Comparison of ENCODE assay signal across 8 cellular contexts in the genomic region with DNA sequence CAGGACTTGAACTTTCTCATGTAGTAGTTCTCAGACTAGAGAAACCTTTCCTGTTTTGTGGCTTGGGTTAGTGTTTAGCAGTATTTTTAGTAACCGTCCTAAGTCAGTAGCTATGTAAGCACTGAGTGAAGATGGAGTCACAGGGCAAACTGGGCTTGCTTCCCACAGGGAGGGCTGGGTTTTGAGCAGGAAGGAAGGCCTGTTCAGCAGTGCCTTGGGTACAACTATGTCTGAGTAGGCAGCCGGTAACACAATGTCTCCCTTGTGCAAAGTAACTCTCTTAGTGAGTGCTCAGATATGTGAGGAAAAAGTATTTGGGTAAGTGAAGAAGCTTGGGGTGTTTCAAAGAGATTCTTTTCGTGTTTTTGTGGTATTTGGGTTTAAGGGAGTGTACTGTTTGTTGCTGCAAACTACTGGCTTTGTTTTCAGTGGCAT.
DNase-seq lines count a peak whose midpoint lies in the region; ATAC-seq, FAIRE-seq and TF ChIP-seq lines count a peak whose summit lies in the region.

No MANE protein-coding gene starts in this region.

- H3K36me3 ChIP-seq in keratinocyte (ENCODE audit: control insufficient read depth in 2 of 2, extremely low read depth in 1 of 2, insufficient read depth in 2 of 2, low read length in 2 of 2) (peaks cover 0 to 2% of the 10 kb centered on the region in 2 experiments), skeletal muscle satellite cell (ENCODE audit: insufficient read depth, low read length) (peaks cover 9% of the 10 kb centered on the region)

- CTCF ChIA-PET in A549 (lab: Yijun Ruan, JAX), result interaction anchor here (0.7 to 2.9 kb wide), 2 partner anchors 113 to 160 kb away, joined by 3 to 14 read pairs; no protein-coding TSS in a partner anchor

- no peak for TF ChIP-seq EP300 in A549 (IDR thresholded peaks at IDR 0.05)

- H3K4me1 ChIP-seq in A549 (peaks cover 17% of the 10 kb centered on the region; the same call in 2 of the 3 replicates), keratinocyte (ENCODE audit: control insufficient read depth, extremely low read depth, insufficient read depth, low read length) (peaks cover 15% of the 10 kb centered on the region), skeletal muscle satellite cell (ENCODE audit: control insufficient read depth, insufficient read depth, low read length) (peaks cover 32% of the 10 kb centered on the region)

- H2AFZ ChIP-seq in keratinocyte (ENCODE audit: control insufficient read depth, low read length), result peak overlapping the region; percentile 11

- H4K20me1 ChIP-seq in keratinocyte (ENCODE audit: control insufficient read depth, extremely low read depth, insufficient read depth, low read length), result no peaks in the 10 kb centered on the region

- TF ChIP-seq POLR2A in A549 (IDR thresholded peaks at IDR 0.05; ENCODE audit: low read length) (no peak), GM12892 (IDR thresholded peaks at IDR 0.05; ENCODE audit: low read depth, low read length) (no peak)

- H3K27ac ChIP-seq in A549 (peak overlapping the region; percentile 7 to 69; a peak in 4 of 6 replicates), caudate nucleus (ENCODE audit: low read depth, low read length) (peak overlapping the region; percentile 93), keratinocyte (ENCODE audit: control insufficient read depth, insufficient read depth, low read length) (peak overlapping the region; percentile 66)

- peaks cover 11% of the 10 kb centered on the region for H3K79me2 ChIP-seq in keratinocyte (ENCODE audit: control insufficient read depth, insufficient read depth, low read length)

- H3K4me2 ChIP-seq in A549, result peak overlapping the region; percentile 45
- H3K4me2 ChIP-seq in keratinocyte (ENCODE audit: control insufficient read depth, extremely low read depth, insufficient read depth, low read depth, low read length), result peak overlapping the region; percentile 52
- peak overlapping the region; percentile 78 for H3K4me2 ChIP-seq in skeletal muscle satellite cell (ENCODE audit: low read length)

- DNase-seq in A549 (ENCODE audit: low read depth in 1 of 2, low spot score in 1 of 2), result peak in 1 of 2 experiments; percentile 71
- peak; percentile 43 for DNase-seq in NCI-H460 (ENCODE audit: extremely low read depth, low read depth)
- peak in 58 of 61 donors; percentile 7 to 86 (median 58) for DNase-seq in caudate nucleus (lab: John Stamatoyannopoulos, UW)
- DNase-seq in keratinocyte (ENCODE audit: low read depth, low spot score), result peak; percentile 49
- no peak for DNase-seq in activated CD8-positive, alpha-beta memory T cell treated with anti-CD3 and anti-CD28 coated beads, Interleukin-2, amount 50 U/mL, for 48 hours
- no peak for DNase-seq in GM12892 (ENCODE audit: insufficient read length)

- TF ChIP-seq CTCF in A549 (IDR thresholded peaks at IDR 0.05) (no peak), keratinocyte (optimal IDR thresholded peaks at IDR 0.05 in 1 of 3, IDR thresholded peaks at IDR 0.05 in 1 of 3, conservative IDR thresholded peaks at IDR 0.05 in 1 of 3; ENCODE audit: extremely low read depth in 1 of 3, insufficient read depth in 2 of 3, low read length in 3 of 3) (no peak)

- H3K27me3 ChIP-seq in keratinocyte (ENCODE audit: control insufficient read depth, extremely low read depth, insufficient read depth, low read length), result no peaks in the 10 kb centered on the region
- no peaks in the 10 kb centered on the region for H3K27me3 ChIP-seq in skeletal muscle satellite cell (ENCODE audit: control insufficient read depth, insufficient read depth, low read length)

- H3K4me3 ChIP-seq in A549 (no peak overlapping the region), keratinocyte (ENCODE audit: control insufficient read depth in 2 of 3, extremely low read depth in 1 of 3, insufficient read depth in 2 of 3, low read depth in 1 of 3, low read length in 3 of 3) (peak overlapping the region in 1 of 3 experiments; percentile 10), skeletal muscle satellite cell (ENCODE audit: low read length) (peak overlapping the region; percentile 62)

- no peak for TF ChIP-seq RAD21 in A549 (conservative IDR thresholded peaks at IDR 0.05 in 1 of 2, IDR thresholded peaks at IDR 0.05 in 1 of 2)

- POLR2A ChIA-PET in A549 (lab: Yijun Ruan, JAX), result no interaction called here

- dilution Hi-C loops in keratinocyte (cut with MboI; ENCODE audit: extremely low pct_ligation_motif_present, low sequenced_read_pairs), result no loop called here

- peak; percentile 89 to 96 for ATAC-seq in A549
- ATAC-seq in GM19438 (IDR thresholded peaks at IDR 0.05; ENCODE audit: low read depth, unreplicated experiment), result peak; percentile 86

- FAIRE-seq in A549 (lab: Jason Lieb, UNC) (no peak), keratinocyte (lab: Jason Lieb, UNC) (peak; percentile 97), GM12892 (lab: Jason Lieb, UNC) (no peak)

- peak overlapping the region; percentile 39 for H3K9ac ChIP-seq in keratinocyte (ENCODE audit: control insufficient read depth, extremely low read depth, insufficient read depth, low read length)
- H3K9ac ChIP-seq in skeletal muscle satellite cell (ENCODE audit: low read depth, low read length), result peak overlapping the region; percentile 85

- H3K9me1 ChIP-seq in keratinocyte (ENCODE audit: control insufficient read depth, extremely low read depth, insufficient read depth, low read length), result peaks cover 2% of the 10 kb centered on the region

- no peaks in the 10 kb centered on the region for H3K9me3 ChIP-seq in A549
- H3K9me3 ChIP-seq in keratinocyte (ENCODE audit: control insufficient read depth, low read depth, low read length), result no peaks in the 10 kb centered on the region
- no peaks in the 10 kb centered on the region for H3K9me3 ChIP-seq in skeletal muscle satellite cell (replicated peaks; ENCODE audit: low read length)

- WGBS in A549 (ENCODE audit: missing lambda C conversion rate), result 25% methylated on average over 3 of the region's 3 CpGs

TF ChIP-seq in A549, 52 proteins besides CTCF, POLR2A, EP300 and RAD21:
- TF ChIP-seq JUN (IDR thresholded peaks at IDR 0.05) (no peak), HEYL (CRISPR knock-in tag; IDR thresholded peaks at IDR 0.05) (no peak), EHMT2 (IDR thresholded peaks at IDR 0.05; ENCODE audit: low read depth) (no peak), MAFK (IDR thresholded peaks at IDR 0.05; ENCODE audit: partially characterized antibody) (no peak), KDM5A (IDR thresholded peaks at IDR 0.05) (no peak)
- TF ChIP-seq, protein P1, sequence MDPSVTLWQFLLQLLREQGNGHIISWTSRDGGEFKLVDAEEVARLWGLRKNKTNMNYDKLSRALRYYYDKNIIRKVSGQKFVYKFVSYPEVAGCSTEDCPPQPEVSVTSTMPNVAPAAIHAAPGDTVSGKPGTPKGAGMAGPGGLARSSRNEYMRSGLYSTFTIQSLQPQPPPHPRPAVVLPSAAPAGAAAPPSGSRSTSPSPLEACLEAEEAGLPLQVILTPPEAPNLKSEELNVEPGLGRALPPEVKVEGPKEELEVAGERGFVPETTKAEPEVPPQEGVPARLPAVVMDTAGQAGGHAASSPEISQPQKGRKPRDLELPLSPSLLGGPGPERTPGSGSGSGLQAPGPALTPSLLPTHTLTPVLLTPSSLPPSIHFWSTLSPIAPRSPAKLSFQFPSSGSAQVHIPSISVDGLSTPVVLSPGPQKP (IDR thresholded peaks at IDR 0.05; ENCODE audit: low read depth, low read length), result no peak
- TF ChIP-seq, protein P2, sequence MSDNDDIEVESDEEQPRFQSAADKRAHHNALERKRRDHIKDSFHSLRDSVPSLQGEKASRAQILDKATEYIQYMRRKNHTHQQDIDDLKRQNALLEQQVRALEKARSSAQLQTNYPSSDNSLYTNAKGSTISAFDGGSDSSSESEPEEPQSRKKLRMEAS (IDR thresholded peaks at IDR 0.05), result no peak

Comparison
In these comparisons a context has a peak if more than half of its experiments do, and no peak if none do; other contexts are left out.
1. DNase-seq: peak in NCI-H460 (single experiment), caudate nucleus (58 of 61) and keratinocyte (single experiment); none in activated CD8-positive, alpha-beta memory T cell treated with anti-CD3 and anti-CD28 coated beads, Interleukin-2, amount 50 U/mL, for 48 hours (single experiment) and GM12892 (single experiment).
2. H3K27ac ChIP-seq: peak in every context shown above with its lines; median percentile 93 in caudate nucleus; 66 in keratinocyte; 38 in A549.
3. Peak in every context shown above with its lines, with median percentiles within 50 percentile points of each other: H3K4me2 ChIP-seq.